In the genomic region with DNA sequence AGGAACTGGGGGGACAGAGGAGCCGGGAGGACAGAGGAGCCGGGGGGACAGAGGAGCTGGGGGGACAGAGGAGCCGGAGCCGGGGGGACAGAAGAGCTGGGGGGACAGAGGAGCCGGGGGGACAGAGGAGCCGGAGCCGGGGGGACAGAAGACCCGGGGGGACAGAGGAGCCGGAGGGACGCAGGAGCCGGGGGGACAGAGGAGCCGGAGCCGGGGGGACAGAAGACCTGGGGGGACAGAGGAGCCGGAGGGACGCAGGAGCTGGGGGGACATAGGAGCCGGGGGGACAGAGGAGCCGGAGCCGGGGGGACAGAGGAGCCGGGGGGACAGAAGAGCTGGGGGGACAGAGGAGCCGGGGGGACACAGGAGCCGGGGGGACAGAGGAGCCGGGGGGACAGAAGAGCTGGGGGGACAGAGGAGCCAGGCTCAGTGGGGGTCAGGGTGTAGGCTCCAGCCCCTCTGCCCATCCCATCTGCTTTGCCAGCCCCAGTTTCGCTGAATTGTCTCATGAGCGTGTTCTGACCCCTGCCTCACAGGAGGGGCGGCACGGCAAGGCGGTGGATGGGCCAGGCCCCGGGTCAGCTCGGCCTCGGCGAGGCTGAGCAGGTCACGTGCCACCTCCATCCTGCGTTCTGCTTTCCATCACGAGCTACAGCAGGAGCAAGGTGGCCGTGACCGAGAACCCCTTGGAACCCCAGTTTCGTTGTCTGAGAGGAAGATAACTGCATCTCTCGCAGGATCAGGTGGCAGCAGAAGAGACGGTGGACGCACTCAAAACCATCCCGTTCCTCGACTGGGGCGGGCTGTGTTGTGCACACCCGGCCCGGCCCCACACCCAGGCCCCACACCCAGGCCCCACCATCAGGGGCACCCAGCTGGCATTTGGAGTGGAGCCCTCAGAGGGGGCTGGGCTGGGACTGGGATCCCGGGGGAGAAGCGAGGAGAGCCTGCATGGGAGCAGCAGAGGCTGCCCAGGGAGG, we compare ENCODE assay signal across 2 cellular contexts.
A peak's percentile ranks its signal among the peaks of the same experiment; 100 is the strongest.
TF ChIP-seq lines count a peak whose summit lies in the region.

No MANE protein-coding gene starts in this region.

TF ChIP-seq in HEK293, 187 proteins besides CTCF, POLR2A, EP300 and RAD21:
- peak; percentile 66; the same call in 1 of the 2 replicates for TF ChIP-seq KLF1 (tag by site-specific recombination; IDR thresholded peaks at IDR 0.05)
- TF ChIP-seq ZNF530 (tag by site-specific recombination; IDR thresholded peaks at IDR 0.05; ENCODE audit: low read depth) = no peak
- TF ChIP-seq ZIC2 (tag by site-specific recombination; IDR thresholded peaks at IDR 0.05) = peak; percentile 57

TF ChIP-seq in GM12878, 131 proteins besides CTCF, POLR2A, EP300 and RAD21:
- no peak for TF ChIP-seq BCLAF1 (IDR thresholded peaks at IDR 0.05)
- TF ChIP-seq USF1 (IDR thresholded peaks at IDR 0.05; ENCODE audit: borderline replicate concordance, extremely low read length, insufficient read depth, low read depth, low read length) = peak; percentile 17
- peak in 1 of 2 experiments; percentile 55; a peak in 2 of 4 replicates for TF ChIP-seq BHLHE40 (IDR thresholded peaks at IDR 0.05; ENCODE audit: borderline replicate concordance in 1 of 2, low read depth in 2 of 2, low read length in 1 of 2)
